In genomic region chr5:150245111-150245789, GRCh38 we compare ENCODE assay signal across 17 cellular contexts. TPM values are rescaled to one million over a fixed set of nuclear protein-coding genes. Genes with fewer than 3 reads are reported as not detected.
DNase-seq lines count a peak whose midpoint lies in the region; ATAC-seq, FAIRE-seq and TF ChIP-seq lines count a peak whose summit lies in the region.
"Had no signal": no experiment of that assay in that cellular context is flagged by ENCODE, and none has a peak within 500 bp of the region (broad histone marks: within the 10 kb centered on the region; RNA-seq: fewer than 3 reads in every experiment).

No MANE protein-coding gene starts in this region.

- in situ Hi-C loops in IMR-90 (cut with MboI; ENCODE audit: low sequenced_read_pairs): no loop called here

- no peak overlapping the region for H2BK120ac ChIP-seq in IMR-90 (ENCODE audit: low read depth, low read length)

- H3K4me2 ChIP-seq in IMR-90 (ENCODE audit: low read depth, low read length) (no peak overlapping the region), smooth muscle cell (peak overlapping the region; percentile 43)

- no peak overlapping the region for H3K4ac ChIP-seq in IMR-90 (ENCODE audit: low read depth, low read length)

- TF ChIP-seq CTCF in IMR-90 (conservative IDR thresholded peaks at IDR 0.05; ENCODE audit: low read depth, low read length) (no peak), kidney (IDR thresholded peaks at IDR 0.05; ENCODE audit: borderline replicate concordance, extremely low read depth, insufficient read depth) (no peak), smooth muscle cell (IDR thresholded peaks at IDR 0.05; ENCODE audit: borderline replicate concordance, insufficient read depth, poor library complexity, severe bottlenecking) (no peak), colonic mucosa (IDR thresholded peaks at IDR 0.05) (no peak)

- H2BK20ac ChIP-seq in IMR-90 (ENCODE audit: low read depth, low read length): no peak overlapping the region

- POLR2A ChIA-PET in IMR-90 (lab: Charles Lee; ENCODE audit: unreplicated experiment): no interaction called here

- peak overlapping the region; percentile 24 for H2AK9ac ChIP-seq in IMR-90 (replicated peaks; ENCODE audit: low read depth, low read length, poor library complexity)

- H3K79me1 ChIP-seq in IMR-90 (ENCODE audit: low read depth in 1 of 2, low read length in 2 of 2): no peaks in the 10 kb centered on the region

- H2AK5ac ChIP-seq in IMR-90 (ENCODE audit: low read depth, low read length): 0 out of 2 replicates have a peak overlapping the region, but pooled peaks have one; percentile 21

- 14% methylated on average over 4 of the region's 18 CpGs; no CpG with 5 or more reads in 1 of the 2 experiments for WGBS in IMR-90 (ENCODE audit: extremely low coverage in 2 of 2, insufficient read length in 1 of 2), 2 experiments
- 42% methylated on average over 9 of the region's 18 CpGs for WGBS in smooth muscle cell (ENCODE audit: low lambda C conversion rate)

- intact Hi-C loops in IMR-90 (cut with micrococcal nuclease) (no loop called here), kidney (cut with DNase I) (no loop called here), colonic mucosa (cut with DNase I) (no loop called here)

- H3K18ac ChIP-seq in IMR-90 (ENCODE audit: low read depth, low read length): no peak overlapping the region

- H3K27ac ChIP-seq in IMR-90 (ENCODE audit: insufficient read depth, low read length): no peak overlapping the region
- H3K27ac ChIP-seq in kidney (ENCODE audit: low read depth in 2 of 2, low read length in 2 of 2): no peak overlapping the region
- H3K27ac ChIP-seq in smooth muscle cell (ENCODE audit: low read depth): no peak overlapping the region
- no peak overlapping the region for H3K27ac ChIP-seq in colonic mucosa

- H2BK15ac ChIP-seq in IMR-90 (ENCODE audit: low read depth, low read length): no peak overlapping the region

- dilution Hi-C loops in IMR-90 (cut with HindIII; ENCODE audit: low sequenced_read_pairs, unreplicated experiment): no loop called here

- peak overlapping the region; percentile 3 for H2AFZ ChIP-seq in IMR-90 (replicated peaks; ENCODE audit: low read length, poor library complexity)
- H2AFZ ChIP-seq in smooth muscle cell (ENCODE audit: low read depth): no peak overlapping the region

- FAIRE-seq in kidney (lab: Jason Lieb, UNC): no peak

- ATAC-seq in IMR-90 (ENCODE audit: low read depth): peak; percentile 83
- ATAC-seq: activated CD8-positive, alpha-beta T cell treated with anti-CD3 and anti-CD28 coated beads for 36 hours; stimulated activated effector memory CD8-positive, alpha-beta T cell treated with anti-CD3 and anti-CD28 coated beads, Interleukin-12 subunit alpha, Interleukin-12 subunit beta, amount 100 ng/mL, for 72 hours had no signal

- H3K4me3 ChIP-seq in IMR-90 (ENCODE audit: insufficient read depth, low read depth, low read length): no peak overlapping the region
- H3K4me3 ChIP-seq in kidney (ENCODE audit: low read length in 2 of 2): no peak overlapping the region
- no peak overlapping the region for H3K4me3 ChIP-seq in smooth muscle cell
- H3K4me3 ChIP-seq in colonic mucosa: no peak overlapping the region

- no peaks in the 10 kb centered on the region for H4K20me1 ChIP-seq in IMR-90 (ENCODE audit: insufficient read depth, low read length)
- H4K20me1 ChIP-seq in smooth muscle cell (ENCODE audit: low read depth): no peaks in the 10 kb centered on the region

- H4K8ac ChIP-seq in IMR-90 (ENCODE audit: low read depth in 2 of 2, low read length in 2 of 2): no peak overlapping the region

- H4K5ac ChIP-seq in IMR-90 (ENCODE audit: low read depth, low read length): no peak overlapping the region

- no peaks in the 10 kb centered on the region; the same call in 1 of the 2 replicates for H3K9me1 ChIP-seq in IMR-90 (ENCODE audit: insufficient read depth, low read length)

- DNase-seq in IMR-90 (peak; percentile 28), epidermal melanocyte (ENCODE audit: insufficient read length, low spot score) (peak; percentile 67), kidney (peak; percentile 83), smooth muscle cell (lab: John Stamatoyannopoulos, UW; ENCODE audit: unreplicated experiment) (peak; percentile 54), DMS53 treated with DMSO at 0.1 percent for 48 hours (lab: John Stamatoyannopoulos, UW; ENCODE audit: unreplicated experiment) (no peak), kidney tubule cell (ENCODE audit: low spot score) (no peak), colonic mucosa (no peak), pons (ENCODE audit: low spot score) (no peak)
- DNase-seq: activated CD8-positive, alpha-beta T cell treated with anti-CD3 and anti-CD28 coated beads for 36 hours; activated naive CD4-positive, alpha-beta T cell; CD4-positive, alpha-beta memory T cell; Kasumi-1; stimulated activated CD4-positive, alpha-beta T cell treated with anti-CD3 and anti-CD28 coated beads, Interleukin-2, amount 100 ng/mL, for 24 hours had no signal

- no TSS peak for BruUV-seq in IMR-90 (replicated peaks; lab: Mats Ljungman, UMichigan)

- H3K56ac ChIP-seq in IMR-90 (ENCODE audit: extremely low read depth, insufficient read depth, low read length): no peak overlapping the region

- H3K27me3 ChIP-seq in IMR-90 (ENCODE audit: control insufficient read depth, insufficient read depth, low read length): peaks cover 9% of the 10 kb centered on the region
- no peaks in the 10 kb centered on the region for H3K27me3 ChIP-seq in smooth muscle cell (ENCODE audit: low read depth)
- H3K27me3 ChIP-seq in colonic mucosa: no peaks in the 10 kb centered on the region

- no peak overlapping the region for H3K23ac ChIP-seq in IMR-90 (ENCODE audit: low read depth, low read length)

- TF ChIP-seq POLR2A in IMR-90 (IDR thresholded peaks at IDR 0.05; ENCODE audit: low read depth, low read length): no peak

- H3K79me2 ChIP-seq in smooth muscle cell (ENCODE audit: low read depth): no peaks in the 10 kb centered on the region

- H3K9ac ChIP-seq in IMR-90 (ENCODE audit: low read depth, low read length) (no peak overlapping the region), kidney (ENCODE audit: low read length in 2 of 2) (no peak overlapping the region), smooth muscle cell (ENCODE audit: low read depth) (no peak overlapping the region), colonic mucosa (ENCODE audit: low read depth in 2 of 2, low read length in 2 of 2) (no peak overlapping the region)

- H3K4me1 ChIP-seq in IMR-90 (ENCODE audit: control insufficient read depth, insufficient read depth, low read length) (peaks cover 8% of the 10 kb centered on the region; the same call in 1 of the 2 replicates), kidney (ENCODE audit: control insufficient read depth in 1 of 2, insufficient read depth in 1 of 2, low read depth in 1 of 2, low read length in 2 of 2) (peaks cover 0 to 2% of the 10 kb centered on the region in 2 donors), smooth muscle cell (ENCODE audit: low read depth) (peaks cover 22% of the 10 kb centered on the region), colonic mucosa (no peaks in the 10 kb centered on the region)

- H3F3A ChIP-seq in smooth muscle cell (ENCODE audit: low read depth): no peaks in the 10 kb centered on the region

- H3K36me3 ChIP-seq in IMR-90 (ENCODE audit: control insufficient read depth, insufficient read depth, low read length) (no peaks in the 10 kb centered on the region), kidney (ENCODE audit: control insufficient read depth in 1 of 2, insufficient read depth in 2 of 2, low read length in 2 of 2) (no peaks in the 10 kb centered on the region), smooth muscle cell (ENCODE audit: low read depth) (no peaks in the 10 kb centered on the region), colonic mucosa (no peaks in the 10 kb centered on the region)

- H3K9me3 ChIP-seq in IMR-90 (ENCODE audit: control insufficient read depth, insufficient read depth, low read length) (no peaks in the 10 kb centered on the region), kidney (ENCODE audit: control insufficient read depth in 1 of 2, low read length in 2 of 2) (no peaks in the 10 kb centered on the region), smooth muscle cell (replicated peaks; ENCODE audit: low read depth) (no peaks in the 10 kb centered on the region), colonic mucosa (no peaks in the 10 kb centered on the region)

- no peak for TF ChIP-seq RAD21 in IMR-90 (IDR thresholded peaks at IDR 0.05; ENCODE audit: low read length)

- H4K91ac ChIP-seq in IMR-90 (ENCODE audit: insufficient read depth, low read depth, low read length): no peak overlapping the region; the same call in 1 of the 2 replicates

- H3K14ac ChIP-seq in IMR-90 (replicated peaks; ENCODE audit: low read depth, low read length): no peak overlapping the region

- H2BK5ac ChIP-seq in IMR-90 (ENCODE audit: low read depth, low read length, poor library complexity, severe bottlenecking): no peak overlapping the region

- CTCF ChIA-PET in IMR-90 (lab: Yijun Ruan, JAX): no interaction called here

TF ChIP-seq in IMR-90, 13 proteins besides CTCF, POLR2A, EP300 and RAD21 (continues in another document):
- TF ChIP-seq CEBPB (IDR thresholded peaks at IDR 0.05; ENCODE audit: low read depth, low read length): no peak
- no peak for TF ChIP-seq MAZ (IDR thresholded peaks at IDR 0.05; ENCODE audit: borderline replicate concordance, low read depth, low read length)

RNA-seq across cellular contexts. Expression of gene CAMK2A, which starts 44.3 kb away (rescaled TPM):
- total RNA-seq in IMR-90 (2012; rRNA removed) (under 0.01 and 0.18 TPM in 2 replicates), kidney (0.28 TPM), smooth muscle cell (1.6 and 2.2 TPM in 2 replicates), colonic mucosa (under 1 TPM; 0.05 to 0.61 TPM)
- polyA plus RNA-seq in IMR-90 (2012; rRNA removed) (0.17 and 0.19 TPM in 2 replicates), kidney (ENCODE audit: insufficient read depth, low read depth, low replicate concordance) (0.90 TPM), smooth muscle cell (0.83 and 1.1 TPM in 2 replicates)
- polyA plus RNA-seq in IMR-90 (2012; cell fraction: cytosol; rRNA removed): 0.11 and 0.24 TPM in 2 replicates
- polyA plus RNA-seq in IMR-90 (2012; cell fraction: nucleus; rRNA removed; ENCODE audit: low replicate concordance): 1.5 and 2.4 TPM in 2 replicates
- total RNA-seq: activated CD8-positive, alpha-beta T cell treated with anti-CD3 and anti-CD28 coated beads for 36 hours; CD4-positive, alpha-beta memory T cell; chondrocyte; kidney epithelial cell; osteocyte had no signal
- polyA plus RNA-seq: CD4-positive, alpha-beta memory T cell had no signal

RNA-seq across cellular contexts. Expression of gene SLC6A7, which starts 55.4 kb away (rescaled TPM):
- total RNA-seq in IMR-90 (2012; rRNA removed) (under 0.01 TPM in 1 of 2 replicates, not detected in the other), kidney (not detected), smooth muscle cell (not detected in 2 replicates), colonic mucosa (10 to 100 TPM in 1 of 2 donors, 1 to 10 TPM in 1; 5.0 to 24.9 TPM)
- polyA plus RNA-seq in IMR-90 (2012; rRNA removed) (not detected in 2 replicates), kidney (ENCODE audit: insufficient read depth, low read depth, low replicate concordance) (not detected), smooth muscle cell (0.10 TPM in 1 of 2 replicates, not detected in the other)
- 0.01 TPM in 1 of 2 replicates, not detected in the other for polyA plus RNA-seq in IMR-90 (2012; cell fraction: cytosol; rRNA removed)
- 0.08 and 0.16 TPM in 2 replicates for polyA plus RNA-seq in IMR-90 (2012; cell fraction: nucleus; rRNA removed; ENCODE audit: low replicate concordance)
- total RNA-seq: activated CD8-positive, alpha-beta T cell treated with anti-CD3 and anti-CD28 coated beads for 36 hours; CD4-positive, alpha-beta memory T cell; chondrocyte; kidney epithelial cell; osteocyte had no signal
- polyA plus RNA-seq: CD4-positive, alpha-beta memory T cell had no signal

RNA-seq across cellular contexts. Expression of gene ARSI, which starts 57.5 kb away (rescaled TPM):
- 15.0 and 15.2 TPM in 2 replicates for total RNA-seq in IMR-90 (2012; rRNA removed)
- polyA plus RNA-seq in IMR-90 (2012; rRNA removed): 14.8 and 15.5 TPM in 2 replicates
- polyA plus RNA-seq in IMR-90 (2012; cell fraction: cytosol; rRNA removed): 10.1 and 22.7 TPM in 2 replicates
- polyA plus RNA-seq in IMR-90 (2012; cell fraction: nucleus; rRNA removed; ENCODE audit: low replicate concordance): 3.4 and 9.5 TPM in 2 replicates
- total RNA-seq in kidney: 0.57 TPM
- 1.1 TPM for polyA plus RNA-seq in kidney (ENCODE audit: insufficient read depth, low read depth, low replicate concordance)
- 68.9 and 72.8 TPM in 2 replicates for total RNA-seq in smooth muscle cell
- polyA plus RNA-seq in smooth muscle cell: 55.9 and 87.6 TPM in 2 replicates
- total RNA-seq in colonic mucosa: under 1 TPM; 0.17 to 0.69 TPM
- total RNA-seq: activated CD8-positive, alpha-beta T cell treated with anti-CD3 and anti-CD28 coated beads for 36 hours; CD4-positive, alpha-beta memory T cell had no signal
- polyA plus RNA-seq: CD4-positive, alpha-beta memory T cell had no signal

Comparison
In these comparisons a context has a peak if more than half of its experiments do, and no peak if none do; other contexts are left out.
1. DNase-seq: peak in IMR-90 (single experiment), epidermal melanocyte (single experiment), kidney (single experiment) and smooth muscle cell (single experiment); none in DMS53 treated with DMSO at 0.1 percent for 48 hours (single experiment), kidney tubule cell (single experiment), colonic mucosa (single experiment) and pons (single experiment).